Comparison of ENCODE assay signal across 26 cellular contexts in genomic region chr4:111296466-111296865, GRCh38.
"Had no signal": no experiment of that assay in that cellular context is flagged by ENCODE, and none has a peak within 500 bp of the region (broad histone marks: within the 10 kb centered on the region; RNA-seq: fewer than 3 reads in every experiment).

No MANE protein-coding gene starts in this region.

- H3K4me1 ChIP-seq: stomach, suprapubic skin, testis, thyroid gland, tibial artery, tibial nerve, transverse colon, upper lobe of left lung, upper lobe of right lung, uterus, vagina had no signal

- H3K9me3 ChIP-seq: stomach, suprapubic skin, testis, thoracic aorta, thyroid gland, tibial artery, transverse colon, upper lobe of left lung, upper lobe of right lung, uterus, vagina had no signal

- H3K36me3 ChIP-seq: stomach, suprapubic skin, thoracic aorta, thyroid gland, tibial artery, tibial nerve, transverse colon, upper lobe of left lung, upper lobe of right lung, uterus, vagina had no signal

- DNase-seq: stimulated activated CD4-positive, alpha-beta T cell treated with anti-CD3 and anti-CD28 coated beads, Interleukin-2, amount 100 ng/mL, for 48 hours; stimulated activated CD4-positive, alpha-beta T cell treated with anti-CD3 and anti-CD28 coated beads, Interleukin-4, amount 100 ng/mL, for 1 hour; stimulated activated CD4-positive, alpha-beta T cell treated with anti-CD3 and anti-CD28 coated beads, Interleukin-4, amount 100 ng/mL, for 24 hours; stimulated activated CD4-positive, alpha-beta T cell treated with anti-CD3 and anti-CD28 coated beads, Interleukin-4, amount 100 ng/mL, for 4 hours; stimulated activated CD8-positive, alpha-beta memory T cell treated with anti-CD3 and anti-CD28 coated beads, Interleukin-4, amount 100 ng/mL, for 48 hours; stimulated activated naive B cell treated with anti-CD40 and anti-IgM and Interleukin-4, amounts not matched to agents 10 μg/mL and 1 μg/mL and 100 μg/mL, for 72 hours; stimulated activated naive CD4-positive, alpha-beta T cell; stimulated activated naive CD4-positive, alpha-beta T cell treated with Interleukin-2 at 50 U/mL for 16 hours; stimulated activated naive CD8-positive, alpha-beta T cell treated with anti-CD3 and anti-CD28 coated beads, Interleukin-15, amount 100 ng/mL, for 72 hours; stimulated activated naive CD8-positive, alpha-beta T cell treated with anti-CD3 and anti-CD28 coated beads, Interleukin-15, Interleukin-2, amounts not matched to agents 100 U/mL and 50 U/mL, for 24 hours; stomach; substantia nigra; testis; thyroid gland; tibial artery; transverse colon; trophoblast cell; upper lobe of left lung; upper lobe of right lung; uterus had no signal

- H3K27me3 ChIP-seq: stomach, suprapubic skin, testis, thyroid gland, tibial artery, tibial nerve, transverse colon, upper lobe of left lung, upper lobe of right lung, uterus, vagina had no signal

- ATAC-seq: stimulated activated effector memory CD8-positive, alpha-beta T cell treated with anti-CD3 and anti-CD28 coated beads, Interleukin-12 subunit alpha, Interleukin-12 subunit beta, amount 100 ng/mL, for 72 hours; stimulated activated memory B cell treated with anti-CD40 and anti-IgM and Interleukin-4, amounts not matched to agents 10 μg/mL and 1 μg/mL and 100 μg/mL, for 72 hours; stimulated activated naive B cell treated with anti-CD40 and anti-IgM and Interleukin-4, amounts not matched to agents 10 μg/mL and 1 μg/mL and 100 μg/mL, for 72 hours; stimulated activated naive CD8-positive, alpha-beta T cell treated with anti-CD3 and anti-CD28 coated beads, Interleukin-15, amount 100 ng/mL, for 72 hours; stimulated activated naive CD8-positive, alpha-beta T cell treated with anti-CD3 and anti-CD28 coated beads, Interleukin-15, Interleukin-2, amounts not matched to agents 100 U/mL and 50 U/mL, for 24 hours; upper lobe of right lung had no signal

- H3K4me3 ChIP-seq: stomach, suprapubic skin, testis, thoracic aorta, thyroid gland, tibial artery, tibial nerve, transverse colon, upper lobe of left lung, upper lobe of right lung, uterus, vagina had no signal

- H3K27ac ChIP-seq: stomach, suprapubic skin, testis, thoracic aorta, thyroid gland, tibial artery, tibial nerve, transverse colon, upper lobe of left lung, upper lobe of right lung, uterus, vagina had no signal
